ENCODE assay signal across 8 cellular contexts in the genomic region with DNA sequence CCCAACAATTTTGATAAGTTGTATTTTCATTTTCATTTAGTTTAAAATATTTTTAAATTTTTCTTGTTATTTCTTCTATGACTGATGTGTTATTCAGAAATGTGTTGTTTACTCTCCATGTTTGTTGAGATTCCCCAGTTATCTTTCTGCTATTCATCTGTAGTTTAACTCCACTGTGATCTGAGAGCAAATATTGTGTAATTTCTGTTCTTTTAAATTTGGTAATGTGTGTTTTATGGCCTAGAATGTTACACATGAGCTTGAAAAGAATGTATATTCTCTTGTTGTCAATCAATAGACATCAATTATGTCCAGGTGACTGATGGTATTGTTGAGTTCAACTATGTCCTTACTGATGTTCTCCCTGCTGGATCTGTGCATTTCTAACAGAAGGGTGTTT.
"Had no signal": no experiment of that assay in that cellular context is flagged by ENCODE, and none has a peak within 500 bp of the region (broad histone marks: within the 10 kb centered on the region; RNA-seq: fewer than 3 reads in every experiment).

No MANE protein-coding gene starts in this region.

- DNase-seq: GDM1, GF-D8 had no signal

- H3K4me3 ChIP-seq: GM12878 had no signal

- ATAC-seq: GM12878 had no signal

- FAIRE-seq: G401.6, GM12878, GM12891, GM12892, GM18507, GM19239 had no signal
